ENCODE assay signal across 18 cellular contexts in genomic region chr1:34899906-34900305, GRCh38. TPM values are rescaled to one million over a fixed set of nuclear protein-coding genes. Genes with fewer than 3 reads are reported as not detected.
DNase-seq lines count a peak whose midpoint lies in the region.
"Had no signal": no experiment of that assay in that cellular context is flagged by ENCODE, and none has a peak within 500 bp of the region (broad histone marks: within the 10 kb centered on the region; RNA-seq: fewer than 3 reads in every experiment).

No MANE protein-coding gene starts in this region.

- no peaks in the 10 kb centered on the region for H3K27me3 ChIP-seq in Karpas-422 (ENCODE audit: low read length)

- no peak overlapping the region for H3K4me2 ChIP-seq in Karpas-422 (ENCODE audit: low read depth, low read length, poor library complexity, severe bottlenecking)

- no peak overlapping the region for H3K4me3 ChIP-seq in Karpas-422 (ENCODE audit: low read length)

- no peaks in the 10 kb centered on the region for H3K36me3 ChIP-seq in Karpas-422 (ENCODE audit: insufficient read depth, low read length)

- DNase-seq in Karpas-422 (no peak), caudate nucleus (lab: John Stamatoyannopoulos, UW) (no peak), islet precursor cell (peak; percentile 24), HPDE6-E6E7 (ENCODE audit: extremely low spot score) (no peak), iPS-NIHi7 (ENCODE audit: extremely low spot score) (no peak)
- no peak for DNase-seq in activated effector memory CD4-positive, alpha-beta T cell treated with anti-CD3 and anti-CD28 coated beads, Interleukin-2, amount 50 U/mL, for 16 hours
- DNase-seq: C1 segment of cervical spinal cord; Calu3; CD4-positive, alpha-beta memory T cell; COR-L47; DMS53; DMS79 treated with DMSO at 0.1 percent for 48 hours; GF-D8; GOT3; HCEC 1CT had no signal

- peaks cover 86% of the 10 kb centered on the region for H3K4me1 ChIP-seq in Karpas-422 (ENCODE audit: low read length)

- H3K9me3 ChIP-seq in Karpas-422 (ENCODE audit: low read length), result no peaks in the 10 kb centered on the region

- no peak overlapping the region for H3K9ac ChIP-seq in Karpas-422 (ENCODE audit: low read length)

- H3K27ac ChIP-seq in Karpas-422 (ENCODE audit: low read length), result peak overlapping the region; percentile 79
- peak overlapping the region; percentile 64 for H3K27ac ChIP-seq in caudate nucleus (ENCODE audit: low read depth, low read length)
- peak overlapping the region; percentile 61 for H3K27ac ChIP-seq in temporal lobe (ENCODE audit: low read depth, low read length)

- no peaks in the 10 kb centered on the region for H4K20me1 ChIP-seq in Karpas-422 (ENCODE audit: insufficient read depth, low read depth, low read length)

- no peak overlapping the region for H2AFZ ChIP-seq in Karpas-422 (ENCODE audit: low read length)

- H3K9me2 ChIP-seq in Karpas-422 (replicated peaks; ENCODE audit: insufficient read depth, low read length), result no peaks in the 10 kb centered on the region

- H3K79me2 ChIP-seq in Karpas-422 (ENCODE audit: low read length), result no peaks in the 10 kb centered on the region

RNA-seq across cellular contexts. Expression of gene DLGAP3, which starts 29.5 kb away (rescaled TPM):
- total RNA-seq in Karpas-422 (2014; rRNA removed; shearing (Covaris generic); ENCODE audit: low replicate concordance), result 4.1 and 9.5 TPM in 2 replicates
- total RNA-seq in temporal lobe, result 5.9 TPM
- total RNA-seq: A172, A673 had no signal

RNA-seq across cellular contexts. Expression of gene SMIM12, which starts 40.4 kb away (rescaled TPM):
- total RNA-seq in Karpas-422 (2014; rRNA removed; shearing (Covaris generic); ENCODE audit: low replicate concordance), result 25.3 and 33.0 TPM in 2 replicates
- 7.4 TPM for total RNA-seq in temporal lobe
